Comparison of ENCODE assay signal across 10 cellular contexts in genomic region chr16:30533146-30533522, GRCh38. TPM values are rescaled to one million over a fixed set of nuclear protein-coding genes. Genes with fewer than 3 reads are reported as not detected.
DNase-seq lines count a peak whose midpoint lies in the region; ATAC-seq and TF ChIP-seq lines count a peak whose summit lies in the region.
"Had no signal": no experiment of that assay in that cellular context is flagged by ENCODE, and none has a peak within 500 bp of the region (broad histone marks: within the 10 kb centered on the region; RNA-seq: fewer than 3 reads in every experiment).

No MANE protein-coding gene starts in this region.

- no peak overlapping the region for H3K27ac ChIP-seq in ACC112 (ENCODE audit: low read depth, low read length)

- H3K36me3 ChIP-seq in ACC112 (ENCODE audit: insufficient read depth, low read length) (no peaks in the 10 kb centered on the region), HAP-1 (replicated peaks) (peaks cover 15% of the 10 kb centered on the region), BE2C (no peaks in the 10 kb centered on the region)

- H3K9me3 Mint-ChIP-seq in activated naive CD8-positive, alpha-beta T cell treated with anti-CD3 and anti-CD28 coated beads for 36 hours, result no peaks in the 10 kb centered on the region
- no peaks in the 10 kb centered on the region for H3K9me3 Mint-ChIP-seq in mesothelial cell of epicardium

- DNase-seq in HAP-1 (ENCODE audit: low spot score in 2 of 2) (peak in 1 of 2 experiments; percentile 35), mesothelial cell of epicardium (ENCODE audit: low spot score in 2 of 2, unreplicated experiment in 2 of 2) (no peak), anterior cingulate cortex (lab: John Stamatoyannopoulos, UW) (no peak), A172 (ENCODE audit: low spot score) (no peak), BE2C (no peak)
- no peak for DNase-seq in activated naive CD8-positive, alpha-beta T cell treated with anti-CD3 and anti-CD28 coated beads for 36 hours
- DNase-seq: erythroblast, Right ventricle myocardium superior had no signal

- TF ChIP-seq CTCF in mesothelial cell of epicardium (IDR thresholded peaks at IDR 0.05; ENCODE audit: unreplicated experiment) (no peak), BE2C (IDR thresholded peaks at IDR 0.05; ENCODE audit: low read depth, low read length) (no peak)

- H3K36me3 Mint-ChIP-seq in activated naive CD8-positive, alpha-beta T cell treated with anti-CD3 and anti-CD28 coated beads for 36 hours, result peaks cover 32% of the 10 kb centered on the region
- peaks cover 6% of the 10 kb centered on the region for H3K36me3 Mint-ChIP-seq in mesothelial cell of epicardium

- H3K27me3 ChIP-seq in ACC112 (ENCODE audit: insufficient read depth, low read length) (no peaks in the 10 kb centered on the region), HAP-1 (ENCODE audit: low read depth) (no peaks in the 10 kb centered on the region), BE2C (no peaks in the 10 kb centered on the region)

- no peak overlapping the region for H2AFZ ChIP-seq in ACC112 (ENCODE audit: low read length, unreplicated experiment)

- no peaks in the 10 kb centered on the region for H3K27me3 Mint-ChIP-seq in activated naive CD8-positive, alpha-beta T cell treated with anti-CD3 and anti-CD28 coated beads for 36 hours
- H3K27me3 Mint-ChIP-seq in mesothelial cell of epicardium (ENCODE audit: low read depth), result no peaks in the 10 kb centered on the region

- no peak for ATAC-seq in HG03039 (IDR thresholded peaks at IDR 0.05; ENCODE audit: unreplicated experiment)

- no peaks in the 10 kb centered on the region for H3K9me3 ChIP-seq in HAP-1
- H3K9me3 ChIP-seq in BE2C, result no peaks in the 10 kb centered on the region

- peaks cover 35% of the 10 kb centered on the region for H3K4me1 Mint-ChIP-seq in activated naive CD8-positive, alpha-beta T cell treated with anti-CD3 and anti-CD28 coated beads for 36 hours
- peaks cover 42% of the 10 kb centered on the region for H3K4me1 Mint-ChIP-seq in mesothelial cell of epicardium

- H3K4me3 Mint-ChIP-seq in activated naive CD8-positive, alpha-beta T cell treated with anti-CD3 and anti-CD28 coated beads for 36 hours, result peak overlapping the region; percentile 81
- peak overlapping the region; percentile 67 for H3K4me3 Mint-ChIP-seq in mesothelial cell of epicardium

- H3K4me3 ChIP-seq in ACC112 (ENCODE audit: low read depth, low read length) (peak overlapping the region; percentile 10; the same call in 1 of the 2 replicates), HAP-1 (peak overlapping the region; percentile 52), BE2C (ENCODE audit: low read depth, low read length) (no peak overlapping the region)

- H3K4me1 ChIP-seq in ACC112 (ENCODE audit: control insufficient read depth, insufficient read depth, low read length, unreplicated experiment) (peaks cover 5% of the 10 kb centered on the region), HAP-1 (peaks cover 23% of the 10 kb centered on the region), BE2C (peaks cover 8% of the 10 kb centered on the region; the same call in 1 of the 2 replicates)

- in situ Hi-C loops in HAP-1 (cut with MboI; ENCODE audit: low sequenced_read_pairs), result no loop called here

- H3K27ac Mint-ChIP-seq in activated naive CD8-positive, alpha-beta T cell treated with anti-CD3 and anti-CD28 coated beads for 36 hours, result peak overlapping the region; percentile 88
- H3K27ac Mint-ChIP-seq in mesothelial cell of epicardium, result peak overlapping the region; percentile 86

- H3K79me2 ChIP-seq in ACC112 (ENCODE audit: control insufficient read depth, insufficient read depth, low read length, unreplicated experiment), result peaks cover 16% of the 10 kb centered on the region

RNA-seq across cellular contexts. Expression of gene ZNF747, which starts 1.5 kb away (rescaled TPM):
- total RNA-seq in activated naive CD8-positive, alpha-beta T cell treated with anti-CD3 and anti-CD28 coated beads for 36 hours, result 10 to 100 TPM; 10.9 to 11.2 TPM
- total RNA-seq in mesothelial cell of epicardium, result 12.4 to 16.4 TPM (median 15.2 TPM) in 3 replicates
- total RNA-seq in A172 (2014; rRNA removed; shearing (Covaris generic)), result 2.0 and 2.5 TPM in 2 replicates
- 6.4 TPM for polyA plus RNA-seq in BE2C (2012; ENCODE audit: insufficient read depth, insufficient read length, low read depth)

RNA-seq across cellular contexts. Expression of gene ZNF768, which starts 6.8 kb away (rescaled TPM):
- total RNA-seq in activated naive CD8-positive, alpha-beta T cell treated with anti-CD3 and anti-CD28 coated beads for 36 hours, result 10 to 100 TPM; 11.4 to 11.8 TPM
- total RNA-seq in mesothelial cell of epicardium, result 41.2 to 42.2 TPM (median 41.9 TPM) in 3 replicates
- total RNA-seq in A172 (2014; rRNA removed; shearing (Covaris generic)), result 43.7 and 61.6 TPM in 2 replicates
- polyA plus RNA-seq in BE2C (2012; ENCODE audit: insufficient read depth, insufficient read length, low read depth), result 131 TPM

RNA-seq across cellular contexts. Expression of gene ZNF764, which starts 25.0 kb away (rescaled TPM):
- total RNA-seq in activated naive CD8-positive, alpha-beta T cell treated with anti-CD3 and anti-CD28 coated beads for 36 hours, result 10 to 100 TPM; 11.9 to 12.1 TPM
- total RNA-seq in mesothelial cell of epicardium, result 16.5 to 18.2 TPM (median 17.0 TPM) in 3 replicates
- total RNA-seq in A172 (2014; rRNA removed; shearing (Covaris generic)), result 7.3 and 8.1 TPM in 2 replicates
- 20.1 TPM for polyA plus RNA-seq in BE2C (2012; ENCODE audit: insufficient read depth, insufficient read length, low read depth)

RNA-seq across cellular contexts. Expression of gene ZNF688, which starts 38.4 kb away (rescaled TPM):
- 1 to 10 TPM; 7.1 to 7.6 TPM for total RNA-seq in activated naive CD8-positive, alpha-beta T cell treated with anti-CD3 and anti-CD28 coated beads for 36 hours
- total RNA-seq in mesothelial cell of epicardium, result 10.1 to 12.0 TPM (median 11.3 TPM) in 3 replicates
- 6.9 and 11.9 TPM in 2 replicates for total RNA-seq in A172 (2014; rRNA removed; shearing (Covaris generic))
- polyA plus RNA-seq in BE2C (2012; ENCODE audit: insufficient read depth, insufficient read length, low read depth), result 19.9 TPM

RNA-seq across cellular contexts. Expression of gene ZNF785, which starts 52.4 kb away (rescaled TPM):
- total RNA-seq in activated naive CD8-positive, alpha-beta T cell treated with anti-CD3 and anti-CD28 coated beads for 36 hours, result 1 to 10 TPM; 6.4 to 7.8 TPM
- 28.0 to 31.9 TPM (median 29.0 TPM) in 3 replicates for total RNA-seq in mesothelial cell of epicardium
- total RNA-seq in A172 (2014; rRNA removed; shearing (Covaris generic)), result not detected in 2 replicates
- polyA plus RNA-seq in BE2C (2012; ENCODE audit: insufficient read depth, insufficient read length, low read depth), result 33.5 TPM
